ENCODE assay signal across 12 cellular contexts in the genomic region with DNA sequence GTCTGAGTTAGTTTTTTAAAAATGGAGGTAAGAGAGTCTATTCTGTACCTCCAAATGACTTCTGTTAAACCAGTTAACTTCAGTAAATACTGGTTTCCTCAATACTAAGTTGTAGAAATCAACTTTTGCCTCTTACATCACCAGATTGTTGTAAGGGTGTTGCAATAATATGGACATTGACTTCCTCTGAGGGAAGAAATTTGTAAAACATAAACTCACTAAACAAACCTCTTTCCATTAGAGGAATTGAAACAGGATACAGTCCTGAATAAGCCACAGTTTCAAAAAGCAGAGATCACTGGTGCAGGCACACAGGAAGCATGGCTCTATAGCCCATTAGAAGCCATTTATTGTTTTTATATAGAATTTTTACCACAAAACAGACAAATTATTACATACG. TPM values are rescaled to one million over a fixed set of nuclear protein-coding genes. Genes with fewer than 3 reads are reported as not detected.
DNase-seq lines count a peak whose midpoint lies in the region; ATAC-seq, FAIRE-seq and TF ChIP-seq lines count a peak whose summit lies in the region.
"Had no signal": no experiment of that assay in that cellular context is flagged by ENCODE, and none has a peak within 500 bp of the region (broad histone marks: within the 10 kb centered on the region; RNA-seq: fewer than 3 reads in every experiment).

No MANE protein-coding gene starts in this region.

- H3K4me3 ChIP-seq in fibroblast of pulmonary artery (replicated peaks; ENCODE audit: low read depth, low read length) (no peak overlapping the region), brain microvascular endothelial cell (ENCODE audit: low read depth, low read length) (no peak overlapping the region)

- TF ChIP-seq CTCF in fibroblast of pulmonary artery (IDR thresholded peaks at IDR 0.05; ENCODE audit: low read length, missing control alignments) (no peak), brain microvascular endothelial cell (IDR thresholded peaks at IDR 0.05; ENCODE audit: low read depth, low read length, missing control alignments) (no peak), omental fat pad (IDR thresholded peaks at IDR 0.05) (no peak)

- H3K4me3 Mint-ChIP-seq in activated CD4-positive, alpha-beta T cell treated with anti-CD3 and anti-CD28 coated beads, Interleukin-2, amount 10 ng/mL, durations not matched to agents 24 days and 14 days: no peak overlapping the region
- H3K4me3 Mint-ChIP-seq: activated naive CD8-positive, alpha-beta T cell treated with anti-CD3 and anti-CD28 coated beads, Interleukin-2, amount 10 ng/mL, durations not matched to agents 7 days and 5 days had no signal

- no peak for TF ChIP-seq POLR2A in GM12891 (IDR thresholded peaks at IDR 0.05; ENCODE audit: low read depth, low read length)

- no peaks in the 10 kb centered on the region for H3K27me3 ChIP-seq in brain microvascular endothelial cell (replicated peaks)

- H3K36me3 ChIP-seq in brain microvascular endothelial cell (replicated peaks): no peaks in the 10 kb centered on the region

- H3K27me3 Mint-ChIP-seq in activated CD4-positive, alpha-beta T cell treated with anti-CD3 and anti-CD28 coated beads, Interleukin-2, amount 10 ng/mL, durations not matched to agents 24 days and 14 days: peaks cover 9% of the 10 kb centered on the region

- no peak overlapping the region for H3K27ac ChIP-seq in brain microvascular endothelial cell

- in situ Hi-C loops in brain microvascular endothelial cell (cut with HindIII; ENCODE audit: low pct_ligation_motif_present, low sequenced_read_pairs): no loop called here

- peak; percentile 75 for ATAC-seq in GM21786 (IDR thresholded peaks at IDR 0.05; ENCODE audit: unreplicated experiment)
- peak; percentile 75 for ATAC-seq in HG03558 (IDR thresholded peaks at IDR 0.05; ENCODE audit: extremely low read depth, unreplicated experiment)
- ATAC-seq in omental fat pad (ENCODE audit: low FRiP score): no peak

- no peak overlapping the region for H3K27ac Mint-ChIP-seq in activated CD4-positive, alpha-beta T cell treated with anti-CD3 and anti-CD28 coated beads, Interleukin-2, amount 10 ng/mL, durations not matched to agents 24 days and 14 days
- H3K27ac Mint-ChIP-seq: activated naive CD8-positive, alpha-beta T cell treated with anti-CD3 and anti-CD28 coated beads, Interleukin-2, amount 10 ng/mL, durations not matched to agents 7 days and 5 days had no signal

- H3K4me1 Mint-ChIP-seq in activated CD4-positive, alpha-beta T cell treated with anti-CD3 and anti-CD28 coated beads, Interleukin-2, amount 10 ng/mL, durations not matched to agents 24 days and 14 days: no peaks in the 10 kb centered on the region
- H3K4me1 Mint-ChIP-seq: activated naive CD8-positive, alpha-beta T cell treated with anti-CD3 and anti-CD28 coated beads, Interleukin-2, amount 10 ng/mL, durations not matched to agents 7 days and 5 days had no signal

- FAIRE-seq in GM12891 (lab: Jason Lieb, UNC): no peak

- no peaks in the 10 kb centered on the region for H3K9me3 Mint-ChIP-seq in activated CD4-positive, alpha-beta T cell treated with anti-CD3 and anti-CD28 coated beads, Interleukin-2, amount 10 ng/mL, durations not matched to agents 24 days and 14 days
- H3K9me3 Mint-ChIP-seq: activated naive CD8-positive, alpha-beta T cell treated with anti-CD3 and anti-CD28 coated beads, Interleukin-2, amount 10 ng/mL, durations not matched to agents 7 days and 5 days had no signal

- intact Hi-C loops in activated CD4-positive, alpha-beta T cell treated with anti-CD3 and anti-CD28 coated beads, Interleukin-2, amount 10 ng/mL, durations not matched to agents 24 days and 14 days (cut with micrococcal nuclease): no loop called here

- DNase-seq in GM12891 (ENCODE audit: insufficient read length, low spot score): no peak
- peak; percentile 49 for DNase-seq in fibroblast of pulmonary artery (ENCODE audit: low read depth)
- no peak for DNase-seq in brain microvascular endothelial cell
- DNase-seq in activated CD4-positive, alpha-beta T cell treated with anti-CD3 and anti-CD28 coated beads, Interleukin-2, amount 10 ng/mL, durations not matched to agents 24 days and 14 days: no peak
- DNase-seq in omental fat pad (ENCODE audit: low spot score): no peak
- no peak for DNase-seq in HT-29 (ENCODE audit: low spot score)
- DNase-seq: activated naive CD8-positive, alpha-beta T cell treated with anti-CD3 and anti-CD28 coated beads, Interleukin-2, amount 10 ng/mL, durations not matched to agents 7 days and 5 days; NCI-H526 had no signal

- H3K36me3 Mint-ChIP-seq in activated CD4-positive, alpha-beta T cell treated with anti-CD3 and anti-CD28 coated beads, Interleukin-2, amount 10 ng/mL, durations not matched to agents 24 days and 14 days (ENCODE audit: low read depth): no peaks in the 10 kb centered on the region
- H3K36me3 Mint-ChIP-seq: activated naive CD8-positive, alpha-beta T cell treated with anti-CD3 and anti-CD28 coated beads, Interleukin-2, amount 10 ng/mL, durations not matched to agents 7 days and 5 days had no signal

TF ChIP-seq in GM12891, 5 proteins besides CTCF, POLR2A, EP300 and RAD21:
- TF ChIP-seq TAF1 (IDR thresholded peaks at IDR 0.05; ENCODE audit: low read depth, low read length) (no peak), SPI1 (IDR thresholded peaks at IDR 0.05; ENCODE audit: low read depth, low read length) (peak; percentile 10; the same call in 1 of the 2 replicates)
TF ChIP-seq in GM12891: peak in this region for 1.

RNA-seq across cellular contexts. Expression of a gene that starts 32.7 kb away (rescaled TPM):
- not detected for polyA plus RNA-seq in GM12891 (2012; ENCODE audit: low read depth, missing spikeins)
- not detected in 2 replicates for total RNA-seq in activated CD4-positive, alpha-beta T cell treated with anti-CD3 and anti-CD28 coated beads, Interleukin-2, amount 10 ng/mL, durations not matched to agents 24 days and 14 days
- total RNA-seq in omental fat pad: not detected
- total RNA-seq in HT-29 (2014; rRNA removed; shearing (Covaris generic)): not detected in 2 replicates
- total RNA-seq: activated naive CD8-positive, alpha-beta T cell treated with anti-CD3 and anti-CD28 coated beads, Interleukin-2, amount 10 ng/mL, durations not matched to agents 7 days and 5 days; HT1080; urinary bladder had no signal
- polyA plus RNA-seq: urinary bladder had no signal
